In the genomic region with DNA sequence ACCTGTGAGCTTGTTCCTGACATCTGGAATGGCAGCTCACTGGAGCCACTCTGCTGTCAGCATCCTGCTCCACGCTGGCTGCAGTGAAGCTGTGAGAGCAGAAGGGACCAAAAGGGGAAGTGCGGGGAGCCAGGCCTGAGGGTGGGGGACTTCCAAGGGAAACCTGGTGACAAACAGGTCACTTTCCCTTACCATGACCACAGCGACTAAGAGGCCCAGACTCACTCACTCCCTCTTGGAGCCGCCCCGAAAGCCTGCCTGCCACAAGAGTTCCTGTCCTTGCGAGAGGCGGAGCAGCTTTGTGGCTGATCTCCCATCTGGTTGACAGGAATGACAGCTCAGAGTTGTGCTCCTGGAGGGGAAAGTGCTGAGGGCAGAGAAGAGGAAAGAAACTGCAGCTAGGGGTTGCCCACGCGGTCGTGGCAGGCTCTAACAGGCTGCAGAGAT, we compare ENCODE assay signal across 9 cellular contexts.
DNase-seq lines count a peak whose midpoint lies in the region; ATAC-seq and TF ChIP-seq lines count a peak whose summit lies in the region.
"Had no signal": no experiment of that assay in that cellular context is flagged by ENCODE, and none has a peak within 500 bp of the region (broad histone marks: within the 10 kb centered on the region; RNA-seq: fewer than 3 reads in every experiment).

No MANE protein-coding gene starts in this region.

- H3K9me3 ChIP-seq in tibial nerve, result no peaks in the 10 kb centered on the region

- no peaks in the 10 kb centered on the region for H3K36me3 ChIP-seq in tibial nerve

- H3K4me3 Mint-ChIP-seq in activated CD4-positive, alpha-beta memory T cell treated with anti-CD3 and anti-CD28 coated beads for 36 hours, result no peak overlapping the region
- no peak overlapping the region for H3K4me3 Mint-ChIP-seq in activated CD4-positive, alpha-beta memory T cell treated with anti-CD3 and anti-CD28 coated beads, Interleukin-2, amount 10 ng/mL, durations not matched to agents 7 days and 5 days
- H3K4me3 Mint-ChIP-seq in neural crest cell, result no peak overlapping the region

- no peak overlapping the region for H3K27ac ChIP-seq in tibial nerve

- H3K27me3 ChIP-seq in tibial nerve, result no peaks in the 10 kb centered on the region

- TF ChIP-seq CTCF in neural crest cell (conservative IDR thresholded peaks at IDR 0.05) (no peak), tibial nerve (IDR thresholded peaks at IDR 0.05) (no peak)

- no peak for TF ChIP-seq EP300 in tibial nerve (IDR thresholded peaks at IDR 0.05)

- H3K27ac Mint-ChIP-seq in activated CD4-positive, alpha-beta memory T cell treated with anti-CD3 and anti-CD28 coated beads for 36 hours, result no peak overlapping the region
- no peak overlapping the region for H3K27ac Mint-ChIP-seq in activated CD4-positive, alpha-beta memory T cell treated with anti-CD3 and anti-CD28 coated beads, Interleukin-2, amount 10 ng/mL, durations not matched to agents 7 days and 5 days
- H3K27ac Mint-ChIP-seq in neural crest cell (ENCODE audit: unreplicated experiment), result peak overlapping the region; percentile 29

- intact Hi-C loops in activated CD4-positive, alpha-beta memory T cell treated with anti-CD3 and anti-CD28 coated beads for 36 hours (cut with micrococcal nuclease), result no loop called here

- peaks cover 0 to 5% (median 0%) of the 10 kb centered on the region in 4 donors for H3K4me1 ChIP-seq in tibial nerve

- peak; percentile 22 for DNase-seq in activated CD4-positive, alpha-beta memory T cell treated with anti-CD3 and anti-CD28 coated beads for 36 hours
- DNase-seq in activated CD4-positive, alpha-beta memory T cell treated with anti-CD3 and anti-CD28 coated beads, Interleukin-2, amount 10 ng/mL, durations not matched to agents 7 days and 5 days, result no peak
- DNase-seq in neural crest cell (ENCODE audit: low read depth, low spot score), result no peak
- DNase-seq in tibial nerve (ENCODE audit: low spot score in 2 of 2), result no peak
- no peak for DNase-seq in DMS153 treated with DMSO at 0.1 percent for 48 hours (lab: John Stamatoyannopoulos, UW; ENCODE audit: unreplicated experiment)
- DNase-seq in NCI-H1105 (lab: John Stamatoyannopoulos, UW), result no peak
- DNase-seq: activated CD8-positive, alpha-beta memory T cell treated with anti-CD3 and anti-CD28 coated beads, Interleukin-2, amount 50 U/mL, for 4 hours had no signal

- no peak overlapping the region for H3K4me3 ChIP-seq in tibial nerve

- ATAC-seq in GM21825 (IDR thresholded peaks at IDR 0.05; ENCODE audit: unreplicated experiment) (peak; percentile 95), HG03575 (IDR thresholded peaks at IDR 0.05; ENCODE audit: extremely low read depth, insufficient number of reproducible peaks, low FRiP score, unreplicated experiment) (peak; percentile 73)

- POLR2A ChIA-PET in activated CD4-positive, alpha-beta memory T cell treated with anti-CD3 and anti-CD28 coated beads for 36 hours (lab: Charles Lee), result no interaction called here
- POLR2A ChIA-PET in activated CD4-positive, alpha-beta memory T cell treated with anti-CD3 and anti-CD28 coated beads, Interleukin-2, amount 10 ng/mL, durations not matched to agents 7 days and 5 days (lab: Charles Lee), result no interaction called here

- H3K9me3 Mint-ChIP-seq in activated CD4-positive, alpha-beta memory T cell treated with anti-CD3 and anti-CD28 coated beads for 36 hours, result no peaks in the 10 kb centered on the region
- H3K9me3 Mint-ChIP-seq in activated CD4-positive, alpha-beta memory T cell treated with anti-CD3 and anti-CD28 coated beads, Interleukin-2, amount 10 ng/mL, durations not matched to agents 7 days and 5 days, result no peaks in the 10 kb centered on the region
- no peaks in the 10 kb centered on the region for H3K9me3 Mint-ChIP-seq in neural crest cell

- CTCF ChIA-PET in activated CD4-positive, alpha-beta memory T cell treated with anti-CD3 and anti-CD28 coated beads for 36 hours (lab: Charles Lee), result no interaction called here
- CTCF ChIA-PET in activated CD4-positive, alpha-beta memory T cell treated with anti-CD3 and anti-CD28 coated beads, Interleukin-2, amount 10 ng/mL, durations not matched to agents 7 days and 5 days (lab: Charles Lee), result no interaction called here

- H3K27me3 Mint-ChIP-seq in activated CD4-positive, alpha-beta memory T cell treated with anti-CD3 and anti-CD28 coated beads for 36 hours, result peaks cover 5% of the 10 kb centered on the region
- no peaks in the 10 kb centered on the region for H3K27me3 Mint-ChIP-seq in activated CD4-positive, alpha-beta memory T cell treated with anti-CD3 and anti-CD28 coated beads, Interleukin-2, amount 10 ng/mL, durations not matched to agents 7 days and 5 days
- no peaks in the 10 kb centered on the region for H3K27me3 Mint-ChIP-seq in neural crest cell (ENCODE audit: low read depth)

- 39 to 42% methylated on average over 10 of the region's 10 CpGs for WGBS in tibial nerve, 2 donors

- no peak for TF ChIP-seq POLR2A in tibial nerve (IDR thresholded peaks at IDR 0.05)

- no peaks in the 10 kb centered on the region for H3K36me3 Mint-ChIP-seq in activated CD4-positive, alpha-beta memory T cell treated with anti-CD3 and anti-CD28 coated beads for 36 hours
- no peaks in the 10 kb centered on the region for H3K36me3 Mint-ChIP-seq in activated CD4-positive, alpha-beta memory T cell treated with anti-CD3 and anti-CD28 coated beads, Interleukin-2, amount 10 ng/mL, durations not matched to agents 7 days and 5 days (ENCODE audit: low read depth)
- no peaks in the 10 kb centered on the region for H3K36me3 Mint-ChIP-seq in neural crest cell (ENCODE audit: low read depth)

- H3K4me1 Mint-ChIP-seq in activated CD4-positive, alpha-beta memory T cell treated with anti-CD3 and anti-CD28 coated beads for 36 hours (ENCODE audit: low read depth), result peaks cover 3% of the 10 kb centered on the region
- H3K4me1 Mint-ChIP-seq in activated CD4-positive, alpha-beta memory T cell treated with anti-CD3 and anti-CD28 coated beads, Interleukin-2, amount 10 ng/mL, durations not matched to agents 7 days and 5 days, result no peaks in the 10 kb centered on the region
- peaks cover 13% of the 10 kb centered on the region for H3K4me1 Mint-ChIP-seq in neural crest cell
